In genomic region chr19:1390594-1391423, GRCh38 we compare ENCODE assay signal across 29 cellular contexts. TPM values are rescaled to one million over a fixed set of nuclear protein-coding genes. Genes with fewer than 3 reads are reported as not detected.
"Had no signal": no experiment of that assay in that cellular context is flagged by ENCODE, and none has a peak within 500 bp of the region (broad histone marks: within the 10 kb centered on the region; RNA-seq: fewer than 3 reads in every experiment).

No MANE protein-coding gene starts in this region.

- FAIRE-seq: endothelial cell of umbilical vein had no signal

- H3K27ac ChIP-seq: colonic mucosa, esophagus muscularis mucosa, foreskin keratinocyte, gastroesophageal sphincter, heart right ventricle, neural progenitor cell, ovary, psoas muscle, skin epidermis, spleen, transverse colon, vagina had no signal

- H3K4me2 ChIP-seq: neural progenitor cell had no signal

- H2AFZ ChIP-seq: neural progenitor cell had no signal

- ATAC-seq: foreskin keratinocyte; gastroesophageal sphincter; heart right ventricle; left lobe of liver; mucosa of descending colon; natural killer cell treated with Interleukin-12 subunit alpha and Interleukin-12 subunit beta and Interleukin-15 and Interleukin-18, amount 100 ng/mL, for 72 hours; psoas muscle; right cardiac atrium; stimulated activated memory B cell treated with anti-CD40 and anti-IgM and Interleukin-4, amounts not matched to agents 10 μg/mL and 1 μg/mL and 100 μg/mL, for 72 hours; stimulated activated naive CD8-positive, alpha-beta T cell treated with anti-CD3 and anti-CD28 coated beads, Interleukin-15, Interleukin-2, amounts not matched to agents 100 U/mL and 50 U/mL, for 24 hours had no signal

- H3K4me3 ChIP-seq: colonic mucosa, esophagus muscularis mucosa, gastroesophageal sphincter, heart right ventricle, mucosa of descending colon, neural progenitor cell, ovary, psoas muscle, skin epidermis, spleen, transverse colon, vagina had no signal

- DNase-seq: colonic mucosa; effector memory CD4-positive, alpha-beta T cell; foreskin keratinocyte; glutamatergic neuron; hypothalamus; immature natural killer cell; islet precursor cell; mesenchymal stem cell; mucosa of descending colon; naive B cell; nucleus accumbens; ovary; psoas muscle; right cardiac atrium; spleen; stimulated activated CD4-positive, alpha-beta T cell treated with anti-CD3 and anti-CD28 coated beads, Interleukin-4, amount 100 ng/mL, for 4 hours; stimulated activated naive CD8-positive, alpha-beta T cell treated with anti-CD3 and anti-CD28 coated beads, Interleukin-15, Interleukin-2, amounts not matched to agents 100 U/mL and 50 U/mL, for 24 hours; transverse colon had no signal

- H3K27me3 ChIP-seq: colonic mucosa, esophagus muscularis mucosa, gastroesophageal sphincter, heart right ventricle, neural progenitor cell, ovary, spleen, transverse colon, vagina had no signal

- H3K9ac ChIP-seq: neural progenitor cell had no signal

- H3K9me3 ChIP-seq: colonic mucosa, esophagus muscularis mucosa, gastroesophageal sphincter, heart right ventricle, mucosa of descending colon, ovary, psoas muscle, spleen, transverse colon, vagina had no signal

- H3K36me3 ChIP-seq: neural progenitor cell, ovary had no signal

- H3K4me1 ChIP-seq: colonic mucosa, foreskin keratinocyte, neural progenitor cell had no signal

RNA-seq across cellular contexts. Expression of gene APC2, which starts 59.1 kb away (rescaled TPM):
- total RNA-seq: epithelial cell of proximal tubule had no signal
